Comparison of ENCODE assay signal across 4 cellular contexts in genomic region chr12:108990103-108990502, GRCh38. TPM values are rescaled to one million over a fixed set of nuclear protein-coding genes. Genes with fewer than 3 reads are reported as not detected.
"Had no signal": no experiment of that assay in that cellular context is flagged by ENCODE, and none has a peak within 500 bp of the region (broad histone marks: within the 10 kb centered on the region; RNA-seq: fewer than 3 reads in every experiment).

No MANE protein-coding gene starts in this region.

RNA-seq across cellular contexts. Expression of gene SVOP, which starts 30.8 kb away (rescaled TPM):
- total RNA-seq: LHCN-M2, M059J, MCF 10A, NCI-H460 had no signal
